In genomic region chr22:38309614-38310517, GRCh38 we compare ENCODE assay signal across 12 cellular contexts. TPM values are rescaled to one million over a fixed set of nuclear protein-coding genes. Genes with fewer than 3 reads are reported as not detected.
A peak's percentile ranks its signal among the peaks of the same experiment; 100 is the strongest.
DNase-seq lines count a peak whose midpoint lies in the region; ATAC-seq and TF ChIP-seq lines count a peak whose summit lies in the region.
"Had no signal": no experiment of that assay in that cellular context is flagged by ENCODE, and none has a peak within 500 bp of the region (broad histone marks: within the 10 kb centered on the region; RNA-seq: fewer than 3 reads in every experiment).

No MANE protein-coding gene starts in this region.

- peaks cover 75% of the 10 kb centered on the region for H3K4me1 ChIP-seq in stomach smooth muscle (ENCODE audit: control insufficient read depth, insufficient read depth, low read length)

- POLR2A ChIA-PET in MCF 10A (lab: Yijun Ruan, JAX) = interaction anchor here (1.0 to 10.0 kb wide), 3 partner anchors 8 to 91 kb away, joined by 3 to 146 read pairs (median 3); no protein-coding TSS in a partner anchor

- intact Hi-C loops in MCF 10A (cut with micrococcal nuclease) = no loop called here

- DNase-seq in HuH-7.5 (ENCODE audit: low spot score) (peak; percentile 72), MCF 10A (ENCODE audit: unreplicated experiment) (peak; percentile 85), left lobe of liver (ENCODE audit: low spot score) (peak; percentile 72), T1000 (lab: John Stamatoyannopoulos, UW) (no peak), Ammon's horn (ENCODE audit: low spot score) (no peak)
- DNase-seq in stimulated activated CD4-positive, alpha-beta T cell treated with anti-CD3 and anti-CD28 coated beads, Interleukin-15, amount 100 ng/mL, for 24 hours = no peak
- DNase-seq: activated CD4-positive, alpha-beta T cell treated with anti-CD3 and anti-CD28 coated beads for 48 hours; HCEC 1CT had no signal

- H3K36me3 Mint-ChIP-seq in MCF 10A (ENCODE audit: insufficient read depth, unreplicated experiment) = peaks cover 95% of the 10 kb centered on the region

- H3K4me3 ChIP-seq in stomach smooth muscle (ENCODE audit: low read length in 2 of 2) = peak overlapping the region in 1 of 2 donors; percentile 52

- CTCF ChIA-PET in MCF 10A (lab: Yijun Ruan, JAX) = interaction anchor here (0.7 to 0.9 kb wide), 2 partner anchors 48 to 235 kb away, joined by 3 read pairs; no protein-coding TSS in a partner anchor

- no TSS peak for BruUV-seq in MCF 10A (replicated peaks; lab: Mats Ljungman, UMichigan)

- peak overlapping the region; percentile 66 for H3K27ac ChIP-seq in stomach smooth muscle (ENCODE audit: low read length)
- H3K27ac ChIP-seq: HL-60 had no signal

- peak overlapping the region; percentile 53 for H3K4me3 Mint-ChIP-seq in MCF 10A (ENCODE audit: unreplicated experiment)

- H3K27ac Mint-ChIP-seq in MCF 10A (ENCODE audit: low read depth, unreplicated experiment) = peak overlapping the region; percentile 93

- no peaks in the 10 kb centered on the region for H3K27me3 ChIP-seq in stomach smooth muscle (ENCODE audit: control insufficient read depth in 1 of 2, insufficient read depth in 2 of 2, low read length in 2 of 2)

- no peaks in the 10 kb centered on the region for H3K9me3 ChIP-seq in stomach smooth muscle (ENCODE audit: control insufficient read depth in 2 of 2, low read length in 2 of 2)

- H3K9me3 Mint-ChIP-seq in MCF 10A (ENCODE audit: unreplicated experiment) = no peaks in the 10 kb centered on the region

- peaks cover 3 to 11% of the 10 kb centered on the region in 2 donors for H3K36me3 ChIP-seq in stomach smooth muscle (ENCODE audit: control insufficient read depth in 2 of 2, insufficient read depth in 2 of 2, low read length in 2 of 2)

- ATAC-seq in left lobe of liver (peak; percentile 82), GM21381 (IDR thresholded peaks at IDR 0.05; ENCODE audit: unreplicated experiment) (no peak)

- no peaks in the 10 kb centered on the region for H3K27me3 Mint-ChIP-seq in MCF 10A (ENCODE audit: insufficient read depth, unreplicated experiment)

- TF ChIP-seq CTCF in MCF 10A (IDR thresholded peaks at IDR 0.05; ENCODE audit: unreplicated experiment) = no peak

- peaks cover 86% of the 10 kb centered on the region for H3K4me1 Mint-ChIP-seq in MCF 10A (ENCODE audit: insufficient read depth, unreplicated experiment)

- H3K9ac ChIP-seq in stomach smooth muscle (ENCODE audit: low read length in 2 of 2) = peak overlapping the region; percentile 29 to 53
- H3K9ac ChIP-seq: parathyroid adenoma had no signal

RNA-seq across cellular contexts. Expression of gene CSNK1E, which starts 7.4 kb away (rescaled TPM):
- total RNA-seq in MCF 10A (2022) (354 and 425 TPM in 2 replicates), left lobe of liver (29.4 TPM)

RNA-seq across cellular contexts. Expression of gene TMEM184B, which starts 37.1 kb away (rescaled TPM):
- total RNA-seq in MCF 10A (2022) (58.7 and 69.1 TPM in 2 replicates), left lobe of liver (11.7 TPM)

Comparison
In these comparisons a context has a peak if more than half of its experiments do, and no peak if none do; other contexts are left out.
1. DNase-seq: peak in HuH-7.5 (single experiment), MCF 10A (single experiment) and left lobe of liver (single experiment); none in stimulated activated CD4-positive, alpha-beta T cell treated with anti-CD3 and anti-CD28 coated beads, Interleukin-15, amount 100 ng/mL, for 24 hours (single experiment), T1000 (single experiment) and Ammon's horn (single experiment).
2. RNA of gene CSNK1E, which starts 7.4 kb away (total RNA-seq): 354 to 425 TPM in MCF 10A; 29.4 TPM in left lobe of liver (single experiment); every median in the first group is over 10 times any median in the second.